Comparison of ENCODE assay signal across 13 cellular contexts in the genomic region with DNA sequence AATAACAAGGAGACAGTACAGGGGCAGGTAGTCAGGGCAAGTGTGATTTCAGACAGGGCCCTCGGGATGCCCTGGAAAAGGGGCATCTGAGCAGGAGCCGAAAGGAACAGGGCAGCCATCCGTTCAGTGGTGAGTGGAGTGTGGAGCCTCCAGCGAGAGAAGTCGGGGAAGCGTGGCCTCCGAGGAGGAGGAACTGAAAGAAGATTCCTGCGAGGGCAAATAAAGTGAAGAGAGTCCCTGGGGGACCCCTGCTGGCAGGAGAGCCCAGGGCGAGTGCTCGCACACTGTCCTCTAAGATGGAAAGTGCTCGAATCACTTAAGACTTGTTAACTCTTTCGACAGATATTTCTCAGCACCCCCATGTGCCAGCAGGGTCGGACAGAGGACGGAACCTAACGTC. TPM values are rescaled to one million over a fixed set of nuclear protein-coding genes. Genes with fewer than 3 reads are reported as not detected.
DNase-seq lines count a peak whose midpoint lies in the region; ATAC-seq and TF ChIP-seq lines count a peak whose summit lies in the region.
"Had no signal": no experiment of that assay in that cellular context is flagged by ENCODE, and none has a peak within 500 bp of the region (broad histone marks: within the 10 kb centered on the region; RNA-seq: fewer than 3 reads in every experiment).

No MANE protein-coding gene starts in this region.

- H3K9me3 Mint-ChIP-seq in memory B cell, result no peaks in the 10 kb centered on the region
- H3K9me3 Mint-ChIP-seq in activated T-cell treated with anti-CD3 and anti-CD28 coated beads, Interleukin-2, amount 50 U/mL, for 4 hours, result no peaks in the 10 kb centered on the region

- H4K20me1 ChIP-seq in BLaER1, result no peaks in the 10 kb centered on the region

- no peak overlapping the region for H3K4me3 Mint-ChIP-seq in memory B cell
- H3K4me3 Mint-ChIP-seq in activated T-cell treated with anti-CD3 and anti-CD28 coated beads, Interleukin-2, amount 50 U/mL, for 4 hours, result no peak overlapping the region

- no peaks in the 10 kb centered on the region for H3K9me3 ChIP-seq in BLaER1
- H3K9me3 ChIP-seq: thoracic aorta had no signal

- no peaks in the 10 kb centered on the region for H3K36me3 ChIP-seq in BLaER1
- H3K36me3 ChIP-seq: thoracic aorta had no signal

- H3K9ac ChIP-seq in BLaER1, result no peak overlapping the region

- peak; percentile 17 for TF ChIP-seq CTCF in astrocyte of the spinal cord (IDR thresholded peaks at IDR 0.05; ENCODE audit: low read depth, low read length)

- H3K27ac Mint-ChIP-seq in memory B cell, result no peak overlapping the region

- ATAC-seq in memory B cell (ENCODE audit: low read depth), result peak; percentile 55
- no peak for ATAC-seq in HG03139 (IDR thresholded peaks at IDR 0.05; ENCODE audit: unreplicated experiment)
- no peak for ATAC-seq in HG02571 (IDR thresholded peaks at IDR 0.05; ENCODE audit: unreplicated experiment)
- no peak for ATAC-seq in activated T-cell treated with anti-CD3 and anti-CD28 coated beads, Interleukin-2, amount 50 U/mL, for 4 hours

- H3K4me1 Mint-ChIP-seq in memory B cell, result peaks cover 3% of the 10 kb centered on the region
- H3K4me1 Mint-ChIP-seq in activated T-cell treated with anti-CD3 and anti-CD28 coated beads, Interleukin-2, amount 50 U/mL, for 4 hours (ENCODE audit: low read depth), result peaks cover 4% of the 10 kb centered on the region

- H3K27me3 Mint-ChIP-seq in memory B cell, result peaks cover 3% of the 10 kb centered on the region
- H3K27me3 Mint-ChIP-seq in activated T-cell treated with anti-CD3 and anti-CD28 coated beads, Interleukin-2, amount 50 U/mL, for 4 hours (ENCODE audit: low read depth), result no peaks in the 10 kb centered on the region

- intact Hi-C loops in posterior vena cava (cut with DNase I), result no loop called here

- peaks cover 17% of the 10 kb centered on the region for H3K4me1 ChIP-seq in BLaER1

- DNase-seq in HuH-7.5 (ENCODE audit: low spot score), result peak; percentile 20
- no peak for DNase-seq in astrocyte of the spinal cord (ENCODE audit: low read depth, low spot score)
- no peak for DNase-seq in memory B cell (ENCODE audit: low spot score in 2 of 2)
- DNase-seq in posterior vena cava (ENCODE audit: low spot score), result no peak
- DNase-seq in activated T-cell treated with anti-CD3 and anti-CD28 coated beads, Interleukin-2, amount 50 U/mL, for 4 hours, result no peak
- DNase-seq: activated CD4-positive, alpha-beta T cell treated with anti-CD3 and anti-CD28 coated beads for 1 hour; DMS 273 treated with DMSO at 0.1 percent for 48 hours; NCI-H1417 had no signal

- H3K4me3 ChIP-seq in BLaER1, result no peak overlapping the region
- no peak overlapping the region for H3K4me3 ChIP-seq in astrocyte of the spinal cord (ENCODE audit: low read depth, low read length)
- H3K4me3 ChIP-seq: thoracic aorta had no signal

- H3K27ac ChIP-seq in BLaER1, result no peak overlapping the region
- H3K27ac ChIP-seq: thoracic aorta had no signal

- no peaks in the 10 kb centered on the region for H3K27me3 ChIP-seq in BLaER1

- in situ Hi-C loops in astrocyte of the spinal cord (cut with HindIII; ENCODE audit: low sequenced_read_pairs), result no loop called here

- H3K36me3 Mint-ChIP-seq in memory B cell, result no peaks in the 10 kb centered on the region
- no peaks in the 10 kb centered on the region for H3K36me3 Mint-ChIP-seq in activated T-cell treated with anti-CD3 and anti-CD28 coated beads, Interleukin-2, amount 50 U/mL, for 4 hours (ENCODE audit: insufficient read depth)

- peak overlapping the region; percentile 59 for H3K4me2 ChIP-seq in BLaER1

RNA-seq across cellular contexts. Expression of a gene that starts 3.5 kb away (rescaled TPM):
- 1 to 10 TPM in 1 of 2 donors, not detected in 1; 1.3 TPM for total RNA-seq in posterior vena cava
- total RNA-seq in activated T-cell treated with anti-CD3 and anti-CD28 coated beads, Interleukin-2, amount 50 U/mL, for 4 hours, result 1 to 10 TPM in 1 of 3 donors, not detected in 2; 1.4 TPM
- total RNA-seq: H4, thoracic aorta had no signal
